Comparison of ENCODE assay signal across 9 cellular contexts in the genomic region with DNA sequence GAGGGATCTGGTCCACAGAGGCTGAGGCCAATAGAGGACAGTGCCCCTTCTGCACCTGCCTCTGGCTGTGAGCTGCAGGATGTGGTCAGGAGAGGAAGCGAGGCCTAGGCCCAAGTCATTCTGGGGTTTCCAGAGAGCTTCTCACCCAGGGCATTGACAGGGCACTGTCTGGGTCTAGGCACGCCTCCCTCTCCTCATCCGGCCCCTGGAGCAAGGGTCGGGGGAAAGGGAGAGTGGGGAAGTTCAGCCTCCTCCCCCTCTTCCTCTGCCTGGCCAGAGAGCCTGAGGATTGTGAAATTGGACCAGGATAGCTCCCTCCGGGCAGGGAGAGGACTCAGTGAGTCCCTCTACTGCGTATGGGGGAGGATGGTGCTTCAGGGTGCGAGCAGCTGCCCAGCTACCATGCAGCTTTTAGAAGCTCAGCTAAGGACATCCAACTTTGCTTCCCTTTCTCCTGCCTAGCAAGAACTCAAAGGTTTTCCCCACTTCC. TPM values are rescaled to one million over a fixed set of nuclear protein-coding genes. Genes with fewer than 3 reads are reported as not detected.
DNase-seq lines count a peak whose midpoint lies in the region; ATAC-seq and TF ChIP-seq lines count a peak whose summit lies in the region.
"Had no signal": no experiment of that assay in that cellular context is flagged by ENCODE, and none has a peak within 500 bp of the region (broad histone marks: within the 10 kb centered on the region; RNA-seq: fewer than 3 reads in every experiment).

No MANE protein-coding gene starts in this region.

- no TSS peak for BruUV-seq in Calu3 (replicated peaks; lab: Mats Ljungman, UMichigan)

- in situ Hi-C loops in transverse colon (cut with MboI; ENCODE audit: low pct_ligation_motif_present in 1 of 4, low pct_unique_long_range_greater_than_20kb in 1 of 4, low sequenced_read_pairs in 3 of 4) = no loop called here

- H3K9me3 ChIP-seq in iPS-15b (ENCODE audit: control insufficient read depth, insufficient read depth, low read length) = no peaks in the 10 kb centered on the region
- H3K9me3 ChIP-seq in transverse colon = no peaks in the 10 kb centered on the region

- H3K4me1 Mint-ChIP-seq in Calu3 (ENCODE audit: low read depth, unreplicated experiment) = peaks cover 55% of the 10 kb centered on the region

- no peaks in the 10 kb centered on the region for H3K27me3 Mint-ChIP-seq in Calu3 (ENCODE audit: unreplicated experiment)

- WGBS in transverse colon (ENCODE audit: low coverage in 1 of 2), 2 donors = 67% methylated on average over 7 of the region's 7 CpGs; no CpG with 5 or more reads in 1 of the 2 donors

- DNase-seq in Calu3 = peak; percentile 30
- DNase-seq in activated CD4-positive, CD25-positive, alpha-beta regulatory T cell treated with anti-CD3 and anti-CD28 coated beads, Interleukin-2, amount 50 U/mL, for 16 hours (ENCODE audit: low read depth, low spot score) = peak; percentile 14
- DNase-seq in transverse colon = peak; percentile 69
- DNase-seq in dermis blood vessel endothelial cell = no peak
- no peak for DNase-seq in NCI-H526 treated with DMSO at 0.1 percent for 48 hours (lab: John Stamatoyannopoulos, UW)

- no peak for TF ChIP-seq EP300 in transverse colon (IDR thresholded peaks at IDR 0.05; ENCODE audit: low read depth)

- no peak overlapping the region for H3K9ac ChIP-seq in iPS-15b (ENCODE audit: low read depth, low read length)

- CTCF ChIA-PET in Calu3 (lab: Charles Lee) = interaction anchor here (0.7 to 0.8 kb wide), 2 partner anchors 8 to 266 kb away, joined by 4 read pairs; no protein-coding TSS in a partner anchor

- H3K36me3 ChIP-seq in iPS-15b (ENCODE audit: control insufficient read depth, insufficient read depth, low read length) (no peaks in the 10 kb centered on the region), transverse colon (no peaks in the 10 kb centered on the region)

- ATAC-seq in GM19455 (IDR thresholded peaks at IDR 0.05; ENCODE audit: unreplicated experiment) (peak; percentile 97), HG03558 (IDR thresholded peaks at IDR 0.05; ENCODE audit: extremely low read depth, unreplicated experiment) (peak; percentile 93)

- H3K4me3 ChIP-seq in iPS-15b (ENCODE audit: low read depth, low read length) (peak overlapping the region; percentile 10), transverse colon (no peak overlapping the region)

- intact Hi-C loops in Calu3 (cut with micrococcal nuclease; ENCODE audit: unreplicated experiment) (no loop called here), transverse colon (cut with DNase I; ENCODE audit: low total_unique reads) (no loop called here)

- H3K4me1 ChIP-seq in iPS-15b (ENCODE audit: control insufficient read depth, insufficient read depth, low read length) (peaks cover 33% of the 10 kb centered on the region), transverse colon (peaks cover 0 to 36% (median 24%) of the 10 kb centered on the region in 4 donors)

- H3K27me3 ChIP-seq in iPS-15b (ENCODE audit: control insufficient read depth, insufficient read depth, low read length) (peaks cover 3% of the 10 kb centered on the region), transverse colon (peaks cover 14% of the 10 kb centered on the region)

- H3K27ac ChIP-seq in transverse colon = no peak overlapping the region

- TF ChIP-seq CTCF in Calu3 (IDR thresholded peaks at IDR 0.05; ENCODE audit: unreplicated experiment) = no peak
- TF ChIP-seq CTCF in transverse colon (IDR thresholded peaks at IDR 0.05) = no peak

- TF ChIP-seq POLR2A in transverse colon (IDR thresholded peaks at IDR 0.05) = no peak

- H3K27ac Mint-ChIP-seq in Calu3 (ENCODE audit: unreplicated experiment) = no peak overlapping the region

- peaks cover 31% of the 10 kb centered on the region for H3K36me3 Mint-ChIP-seq in Calu3 (ENCODE audit: insufficient read depth, unreplicated experiment)

- H3K9me3 Mint-ChIP-seq in Calu3 (ENCODE audit: low read depth, unreplicated experiment) = no peaks in the 10 kb centered on the region

- H3K4me3 Mint-ChIP-seq in Calu3 (ENCODE audit: low read depth, unreplicated experiment) = no peak overlapping the region

RNA-seq across cellular contexts. Expression of gene INAVA, which starts 6.3 kb away (rescaled TPM):
- total RNA-seq in Calu3 (2022) = 167 and 175 TPM in 2 replicates
- total RNA-seq in transverse colon = 100 to 1,000 TPM; 139 to 609 (median 265) TPM
- under 0.01 and 0.17 TPM in 2 replicates for total RNA-seq in dermis blood vessel endothelial cell
- total RNA-seq: fibroblast of villous mesenchyme had no signal

RNA-seq across cellular contexts. Expression of gene GPR25, which starts 15.6 kb away (rescaled TPM):
- total RNA-seq in Calu3 (2022) (not detected in 2 replicates), transverse colon (under 1 TPM in 1 of 4 donors, not detected in 3; 0.48 TPM), dermis blood vessel endothelial cell (not detected in 2 replicates)
- total RNA-seq: fibroblast of villous mesenchyme had no signal

Comparison
In these comparisons a context has a peak if more than half of its experiments do, and no peak if none do; other contexts are left out.
1. DNase-seq: peak in Calu3 (single experiment), activated CD4-positive, CD25-positive, alpha-beta regulatory T cell treated with anti-CD3 and anti-CD28 coated beads, Interleukin-2, amount 50 U/mL, for 16 hours (single experiment) and transverse colon (single experiment); none in dermis blood vessel endothelial cell (single experiment) and NCI-H526 treated with DMSO at 0.1 percent for 48 hours (single experiment).
2. RNA of gene INAVA, which starts 6.3 kb away (total RNA-seq): 139 to 609 TPM in transverse colon and 167 to 175 TPM in Calu3; under 0.01 to 0.17 TPM in dermis blood vessel endothelial cell; every median in the first group is over 100 times any median in the second.